ENCODE assay signal across 1 cellular context in genomic region chr12:12726543-12727093, GRCh38.
TF ChIP-seq lines count a peak whose summit lies in the region.

No MANE protein-coding gene starts in this region.

TF ChIP-seq in GM12878, 131 proteins besides CTCF, POLR2A, EP300 and RAD21:
- TF ChIP-seq CREB1 (IDR thresholded peaks at IDR 0.05; ENCODE audit: low read depth) (0 out of 2 replicates have a peak, but pooled peaks have one; percentile 12), RFX5 (IDR thresholded peaks at IDR 0.05; ENCODE audit: low read depth, low read length) (no peak)
